9 cellular contexts compared by ENCODE assay signal in genomic region chr5:926416-927171, GRCh38. TPM values are rescaled to one million over a fixed set of nuclear protein-coding genes. Genes with fewer than 3 reads are reported as not detected.
DNase-seq lines count a peak whose midpoint lies in the region; ATAC-seq, FAIRE-seq and TF ChIP-seq lines count a peak whose summit lies in the region.
"Had no signal": no experiment of that assay in that cellular context is flagged by ENCODE, and none has a peak within 500 bp of the region (broad histone marks: within the 10 kb centered on the region; RNA-seq: fewer than 3 reads in every experiment).

No MANE protein-coding gene starts in this region.

- H3K4me2 ChIP-seq in GM12878 (ENCODE audit: control insufficient read depth, insufficient read depth) = peak overlapping the region; percentile 7; the same call in 1 of the 2 replicates

- SMC1A ChIA-PET in GM12878 (lab: Charles Lee; ENCODE audit: uncharacterized antibody, unreplicated experiment) = no interaction called here

- TF ChIP-seq EP300 in GM12878 (IDR thresholded peaks at IDR 0.05; ENCODE audit: borderline replicate concordance in 1 of 2, control insufficient read depth in 1 of 2, low read depth in 2 of 2, low read length in 2 of 2) = no peak

- in situ Hi-C loops in GM12878 (cut with MboI) = no loop called here

- H3K36me3 ChIP-seq in GM12878 (ENCODE audit: control insufficient read depth in 2 of 2, insufficient read depth in 2 of 2, low read length in 1 of 2) = no peaks in the 10 kb centered on the region

- peak; percentile 61 for ATAC-seq in activated CD4-positive, alpha-beta T cell treated with anti-CD3 and anti-CD28 coated beads for 36 hours
- no peak for ATAC-seq in GM12878
- ATAC-seq in HG03460 (IDR thresholded peaks at IDR 0.05; ENCODE audit: unreplicated experiment) = no peak
- no peak for ATAC-seq in HG03565 (IDR thresholded peaks at IDR 0.05; ENCODE audit: unreplicated experiment)

- no peaks in the 10 kb centered on the region for H3K4me1 ChIP-seq in GM12878 (ENCODE audit: control insufficient read depth, insufficient read depth, low read length)

- no peak for TF ChIP-seq POLR2A in GM12878 (IDR thresholded peaks at IDR 0.05; ENCODE audit: low read depth, low read length)

- peak in 2 of 3 experiments; percentile 8 to 21; a peak in 1 of 6 replicates for TF ChIP-seq CTCF in GM12878 (IDR thresholded peaks at IDR 0.05 in 2 of 3, conservative IDR thresholded peaks at IDR 0.05 in 1 of 3; ENCODE audit: control insufficient read depth in 2 of 3, extremely low read depth in 1 of 3, insufficient read depth in 1 of 3, low read depth in 3 of 3, low read length in 3 of 3)

- no peak overlapping the region for H3K27ac ChIP-seq in GM12878 (ENCODE audit: control insufficient read depth, insufficient read depth)

- H3K79me2 ChIP-seq in GM12878 (ENCODE audit: control insufficient read depth, insufficient read depth, low read length) = no peaks in the 10 kb centered on the region

- H4K20me1 ChIP-seq in GM12878 (ENCODE audit: control insufficient read depth, insufficient read depth) = no peaks in the 10 kb centered on the region

- intact Hi-C loops in activated CD4-positive, alpha-beta T cell treated with anti-CD3 and anti-CD28 coated beads for 36 hours (cut with DNase I, micrococcal nuclease) = no loop called here
- intact Hi-C loops in GM12878 (cut with micrococcal nuclease; ENCODE audit: unreplicated experiment) = no loop called here

- POLR2A ChIA-PET in activated CD4-positive, alpha-beta T cell treated with anti-CD3 and anti-CD28 coated beads for 36 hours (lab: Charles Lee) = no interaction called here
- POLR2A ChIA-PET in GM12878 (lab: Charles Lee) = no interaction called here

- DNase-seq in activated CD4-positive, alpha-beta T cell treated with anti-CD3 and anti-CD28 coated beads for 36 hours = peak; percentile 56
- no peak for DNase-seq in activated CD4-positive, alpha-beta T cell treated with anti-CD3 and anti-CD28 coated beads, Interleukin-2, amount 50 U/mL, for 4 hours
- DNase-seq in GM12878 (ENCODE audit: low read depth, low spot score) (no peak), islet precursor cell (peak; percentile 71), COLO668 (lab: John Stamatoyannopoulos, UW; ENCODE audit: unreplicated experiment) (no peak)
- DNase-seq in stimulated activated CD4-positive, alpha-beta T cell treated with anti-CD3 and anti-CD28 coated beads, Interleukin-4, amount 100 ng/mL, for 48 hours (ENCODE audit: low read depth in 2 of 2) = peak; percentile 18 to 21

- TF ChIP-seq RAD21 in GM12878 (IDR thresholded peaks at IDR 0.05; ENCODE audit: insufficient read depth, low read depth, low read length) = no peak

- peaks cover 26% of the 10 kb centered on the region for H3K4me1 Mint-ChIP-seq in activated CD4-positive, alpha-beta T cell treated with anti-CD3 and anti-CD28 coated beads for 36 hours

- no peak for FAIRE-seq in GM12878 (lab: Jason Lieb, UNC)

- no peaks in the 10 kb centered on the region for H3K9me3 Mint-ChIP-seq in activated CD4-positive, alpha-beta T cell treated with anti-CD3 and anti-CD28 coated beads for 36 hours (ENCODE audit: low read depth)

- peaks cover 1% of the 10 kb centered on the region for H3K36me3 Mint-ChIP-seq in activated CD4-positive, alpha-beta T cell treated with anti-CD3 and anti-CD28 coated beads for 36 hours (ENCODE audit: low read depth)
- H3K36me3 Mint-ChIP-seq: CD4-positive, alpha-beta memory T cell had no signal

- CTCF ChIA-PET in activated CD4-positive, alpha-beta T cell treated with anti-CD3 and anti-CD28 coated beads for 36 hours (lab: Charles Lee) = interaction anchor here (0.7 kb wide), 1 partner anchor 213 kb away, joined by 3 read pairs; no protein-coding TSS in a partner anchor
- CTCF ChIA-PET in GM12878 (lab: Yijun Ruan, JAX) = no interaction called here

- no peak overlapping the region for H3K4me3 ChIP-seq in GM12878

- H3K4me3 Mint-ChIP-seq in activated CD4-positive, alpha-beta T cell treated with anti-CD3 and anti-CD28 coated beads for 36 hours = no peak overlapping the region

- H3K27me3 Mint-ChIP-seq in activated CD4-positive, alpha-beta T cell treated with anti-CD3 and anti-CD28 coated beads for 36 hours = peaks cover 25% of the 10 kb centered on the region

- no peak overlapping the region for H2AFZ ChIP-seq in GM12878 (ENCODE audit: control insufficient read depth, low read depth, low read length)

- H3K9ac ChIP-seq in GM12878 (ENCODE audit: control insufficient read depth, insufficient read depth, low read length) = no peak overlapping the region

- H3K9me3 ChIP-seq in GM12878 (replicated peaks; ENCODE audit: control insufficient read depth, insufficient read depth, low read length) = no peaks in the 10 kb centered on the region

- WGBS in GM12878 (ENCODE audit: insufficient coverage, insufficient replicate concordance, low lambda C conversion rate, missing lambda C conversion rate) = 57% methylated on average over 53 of the region's 65 CpGs

- no TSS peak for BruUV-seq in GM12878 (replicated peaks; lab: Mats Ljungman, UMichigan)

- no peak overlapping the region for H3K27ac Mint-ChIP-seq in activated CD4-positive, alpha-beta T cell treated with anti-CD3 and anti-CD28 coated beads for 36 hours

- H3K27me3 ChIP-seq in GM12878 (replicated peaks in 1 of 2; ENCODE audit: control insufficient read depth in 2 of 2, insufficient read depth in 2 of 2, low read length in 1 of 2) = no peaks in the 10 kb centered on the region

- RAD21 ChIA-PET in GM12878 (lab: Charles Lee; ENCODE audit: unreplicated experiment) = no interaction called here

TF ChIP-seq in GM12878, 131 proteins besides CTCF, POLR2A, EP300 and RAD21:
- TF ChIP-seq SUZ12 (IDR thresholded peaks at IDR 0.05; ENCODE audit: unreplicated experiment) (peak; percentile 46), SIX5 (IDR thresholded peaks at IDR 0.05; ENCODE audit: low read depth, low read length, severe bottlenecking) (no peak)

RNA-seq across cellular contexts. Expression of gene TRIP13, which starts 33.9 kb away (rescaled TPM):
- total RNA-seq in activated CD4-positive, alpha-beta T cell treated with anti-CD3 and anti-CD28 coated beads for 36 hours = 10 to 100 TPM; 34.4 to 34.7 TPM
- 11.4 and 15.2 TPM in 2 replicates for total RNA-seq in GM12878 (2013; cell fraction: nucleolus; rRNA removed)
- 32.9 and 33.0 TPM in 2 replicates for total RNA-seq in GM12878 (2014; rRNA removed)
- total RNA-seq in GM12878 (2014; rRNA removed; fragmentation: Illumina TruSeq; extraction: Trizol) = 23.9 and 25.0 TPM in 2 replicates
- total RNA-seq in GM12878 (2021) = 21.9 and 27.9 TPM in 2 replicates
- polyA plus RNA-seq in GM12878 (2011; ENCODE audit: low read depth) = 7.7 TPM
- polyA plus RNA-seq in GM12878 (2011; rRNA removed) = 37.6 and 40.8 TPM in 2 replicates
- 22.8 and 25.4 TPM in 2 replicates for polyA plus RNA-seq in GM12878 (2011; cell fraction: cytosol; rRNA removed)
- polyA plus RNA-seq in GM12878 (2011; cell fraction: nucleus; rRNA removed) = 33.0 and 37.2 TPM in 2 replicates
- polyA plus RNA-seq in GM12878 (2012) = 9.8 and 10.6 TPM in 2 replicates
- polyA plus RNA-seq in GM12878 (2014; fragmentation: Illumina TruSeq; extraction: Trizol) = 31.6 and 32.5 TPM in 2 replicates
- polyA plus RNA-seq in GM12878 (2014; fragmentation: Nextera tagmentation; extraction: Ambion mirVana) = 10 to 100 TPM; 15.1 to 20.5 TPM
- 32.7 and 36.4 TPM in 2 replicates for polyA plus RNA-seq in GM12878 (2014; rRNA removed)
- 10 to 100 TPM; 62.3 to 64.9 TPM for polyA plus RNA-seq in GM12878 (2016; fragmentation: Nextera tagmentation; extraction: Ambion mirVana)
- 17.2 and 23.7 TPM in 2 replicates for polyA minus RNA-seq in GM12878 (2011; rRNA and poly(A)+ RNA removed)
- polyA minus RNA-seq in GM12878 (2011; cell fraction: cytosol; rRNA and poly(A)+ RNA removed) = 10.9 and 16.4 TPM in 2 replicates
- 6.8 and 9.8 TPM in 2 replicates for polyA minus RNA-seq in GM12878 (2011; cell fraction: nucleus; rRNA and poly(A)+ RNA removed)

RNA-seq across cellular contexts. Expression of gene BRD9, which starts 34.0 kb away (rescaled TPM):
- 10 to 100 TPM; 46.7 to 49.7 TPM for total RNA-seq in activated CD4-positive, alpha-beta T cell treated with anti-CD3 and anti-CD28 coated beads for 36 hours
- 134 and 146 TPM in 2 replicates for total RNA-seq in GM12878 (2013; cell fraction: nucleolus; rRNA removed)
- total RNA-seq in GM12878 (2014; rRNA removed) (41.5 and 41.9 TPM in 2 replicates), GM12878 (2014; rRNA removed; fragmentation: Illumina TruSeq; extraction: Trizol) (27.8 and 28.9 TPM in 2 replicates), GM12878 (2021) (44.5 and 48.6 TPM in 2 replicates)
- 19.5 TPM for polyA plus RNA-seq in GM12878 (2011; ENCODE audit: low read depth)
- polyA plus RNA-seq in GM12878 (2011; rRNA removed) (9.6 and 13.1 TPM in 2 replicates), GM12878 (2014; fragmentation: Illumina TruSeq; extraction: Trizol) (35.9 and 37.5 TPM in 2 replicates), GM12878 (2014; fragmentation: Nextera tagmentation; extraction: Ambion mirVana) (1 to 10 TPM; 2.0 to 4.7 TPM), GM12878 (2014; rRNA removed) (40.7 and 46.2 TPM in 2 replicates), GM12878 (2016; fragmentation: Nextera tagmentation; extraction: Ambion mirVana) (10 to 100 TPM; 29.1 to 35.7 TPM)
- 14.2 and 15.7 TPM in 2 replicates for polyA plus RNA-seq in GM12878 (2011; cell fraction: cytosol; rRNA removed)
- 99.1 and 133 TPM in 2 replicates for polyA plus RNA-seq in GM12878 (2011; cell fraction: nucleus; rRNA removed)
- polyA plus RNA-seq in GM12878 (2012) = 28.2 and 28.8 TPM in 2 replicates
- polyA minus RNA-seq in GM12878 (2011; rRNA and poly(A)+ RNA removed) = 20.3 and 22.2 TPM in 2 replicates
- 7.1 and 7.3 TPM in 2 replicates for polyA minus RNA-seq in GM12878 (2011; cell fraction: cytosol; rRNA and poly(A)+ RNA removed)
- 33.6 and 52.0 TPM in 2 replicates for polyA minus RNA-seq in GM12878 (2011; cell fraction: nucleus; rRNA and poly(A)+ RNA removed)

Comparison
In these comparisons a context has a peak if more than half of its experiments do, and no peak if none do; other contexts are left out.
1. DNase-seq: peak in activated CD4-positive, alpha-beta T cell treated with anti-CD3 and anti-CD28 coated beads for 36 hours (single experiment), islet precursor cell (single experiment) and stimulated activated CD4-positive, alpha-beta T cell treated with anti-CD3 and anti-CD28 coated beads, Interleukin-4, amount 100 ng/mL, for 48 hours (2 of 2); none in activated CD4-positive, alpha-beta T cell treated with anti-CD3 and anti-CD28 coated beads, Interleukin-2, amount 50 U/mL, for 4 hours (0 of 2), GM12878 (single experiment) and COLO668 (single experiment).